8 cellular contexts compared by ENCODE assay signal in genomic region chr19:51927859-51928258, GRCh38. TPM values are rescaled to one million over a fixed set of nuclear protein-coding genes. Genes with fewer than 3 reads are reported as not detected.
DNase-seq lines count a peak whose midpoint lies in the region; ATAC-seq and TF ChIP-seq lines count a peak whose summit lies in the region.

No MANE protein-coding gene starts in this region.

- peak overlapping the region; percentile 32 for H2AFZ ChIP-seq in trophoblast cell (ENCODE audit: insufficient read depth, low read length, poor library complexity)

- peaks cover 64% of the 10 kb centered on the region for H3K9me3 Mint-ChIP-seq in Caco-2 (ENCODE audit: unreplicated experiment)

- 36% methylated on average over 13 of the region's 13 CpGs for WGBS in esophagus muscularis mucosa
- no CpG with 5 or more reads among the region's 13 CpGs for WGBS in trophoblast cell (ENCODE audit: extremely low coverage, insufficient coverage, insufficient read length)

- peak overlapping the region; percentile 57 for H3K4me3 ChIP-seq in Caco-2 (ENCODE audit: low read depth, low read length)
- peak overlapping the region; percentile 66 to 89 (median 85) for H3K4me3 ChIP-seq in esophagus muscularis mucosa
- H3K4me3 ChIP-seq in trophoblast cell (ENCODE audit: low read depth, low read length) = peak overlapping the region; percentile 84

- no peaks in the 10 kb centered on the region for H3K27me3 ChIP-seq in Caco-2 (replicated peaks; ENCODE audit: control insufficient read depth, insufficient read depth, low read length)
- H3K27me3 ChIP-seq in esophagus muscularis mucosa = no peaks in the 10 kb centered on the region
- H3K27me3 ChIP-seq in trophoblast cell (ENCODE audit: insufficient read depth, low read length) = no peaks in the 10 kb centered on the region

- no peaks in the 10 kb centered on the region for H3K4me1 Mint-ChIP-seq in Caco-2 (ENCODE audit: low read depth, unreplicated experiment)

- H2BK5ac ChIP-seq in trophoblast cell (ENCODE audit: low read depth, low read length, poor library complexity) = no peak overlapping the region

- no peak for ATAC-seq in GM19324 (IDR thresholded peaks at IDR 0.05; ENCODE audit: low FRiP score, unreplicated experiment)

- H3K4ac ChIP-seq in trophoblast cell (ENCODE audit: low read depth, low read length) = peak overlapping the region; percentile 70

- no TSS peak for BruUV-seq in Caco-2 (replicated peaks; lab: Mats Ljungman, UMichigan)

- DNase-seq in Caco-2 (no peak), RWPE1 (ENCODE audit: low spot score) (no peak), esophagus muscularis mucosa (ENCODE audit: extremely low spot score) (no peak), trophoblast cell (no peak), hippocampal formation (lab: John Stamatoyannopoulos, UW) (no peak), NOMO-1 treated with DMSO at 0.1 percent for 48 hours (lab: John Stamatoyannopoulos, UW; ENCODE audit: unreplicated experiment) (no peak), SKM-1 treated with dmso at 0.1 percent for 144 hours (lab: John Stamatoyannopoulos, UW; ENCODE audit: unreplicated experiment) (no peak)

- H2BK120ac ChIP-seq in trophoblast cell (ENCODE audit: insufficient read depth, low read length, poor library complexity) = no peak overlapping the region

- no peak overlapping the region for H2BK12ac ChIP-seq in trophoblast cell (ENCODE audit: low read length)

- H3K79me1 ChIP-seq in trophoblast cell (ENCODE audit: low read length) = peaks cover 8% of the 10 kb centered on the region

- H3K18ac ChIP-seq in trophoblast cell (ENCODE audit: low read length) = peak overlapping the region; percentile 29

- no peak for TF ChIP-seq POLR2A in esophagus muscularis mucosa (IDR thresholded peaks at IDR 0.05; ENCODE audit: low read depth)

- peak overlapping the region; percentile 70 for H3K9ac ChIP-seq in trophoblast cell (ENCODE audit: low read length)

- CTCF ChIA-PET in Caco-2 (lab: Charles Lee) (no interaction called here), RWPE1 (lab: Yijun Ruan, JAX) (no interaction called here)

- H3K79me2 ChIP-seq in trophoblast cell (ENCODE audit: control insufficient read depth, insufficient read depth, low read length, poor library complexity) = peaks cover 12% of the 10 kb centered on the region

- intact Hi-C loops in Caco-2 (cut with micrococcal nuclease; ENCODE audit: unreplicated experiment) = loop anchor here (2.0 kb wide), 1 partner anchor 23 kb away; the partner anchor contains the start of gene ZNF649
- intact Hi-C loops in esophagus muscularis mucosa (cut with DNase I) = loop anchor here (2.0 to 5.0 kb wide), 3 partner anchors 23 to 59 kb away; partner anchors contain the start of genes ZNF350, ZNF577 and ZNF649

- H3K36me3 ChIP-seq in Caco-2 (ENCODE audit: control insufficient read depth, insufficient read depth, low read length) (no peaks in the 10 kb centered on the region), esophagus muscularis mucosa (peaks cover 20 to 33% (median 28%) of the 10 kb centered on the region in 4 donors), trophoblast cell (ENCODE audit: control insufficient read depth in 1 of 2, insufficient read depth in 2 of 2, low read length in 2 of 2) (peaks cover 10 to 11% of the 10 kb centered on the region in 2 experiments)

- H2AK5ac ChIP-seq in trophoblast cell (ENCODE audit: low read length) = peak overlapping the region; percentile 72

- peak overlapping the region; percentile 29 for H4K91ac ChIP-seq in trophoblast cell (ENCODE audit: low read depth, low read length)

- H3K27me3 Mint-ChIP-seq in Caco-2 (ENCODE audit: insufficient read depth, unreplicated experiment) = no peaks in the 10 kb centered on the region

- H3K27ac Mint-ChIP-seq in Caco-2 (ENCODE audit: unreplicated experiment) = peak overlapping the region; percentile 88

- no peak overlapping the region for H3K23ac ChIP-seq in trophoblast cell (ENCODE audit: low read length)

- peak overlapping the region; percentile 71 for H3K4me2 ChIP-seq in trophoblast cell (ENCODE audit: low read length)

- H3K4me1 ChIP-seq in Caco-2 (no peaks in the 10 kb centered on the region), esophagus muscularis mucosa (peaks cover 10 to 17% (median 15%) of the 10 kb centered on the region in 4 donors), trophoblast cell (ENCODE audit: control insufficient read depth in 1 of 2, insufficient read depth in 2 of 2, low read length in 2 of 2) (peaks cover 5 to 7% of the 10 kb centered on the region in 2 experiments)

- TF ChIP-seq CTCF in Caco-2 (IDR thresholded peaks at IDR 0.05; ENCODE audit: insufficient read depth in 1 of 2, low read depth in 1 of 2, low read length in 1 of 2, severe bottlenecking in 1 of 2, unreplicated experiment in 1 of 2) (no peak), RWPE1 (conservative IDR thresholded peaks at IDR 0.05; ENCODE audit: low read depth) (no peak), esophagus muscularis mucosa (IDR thresholded peaks at IDR 0.05) (no peak)

- peaks cover 14% of the 10 kb centered on the region for H3K36me3 Mint-ChIP-seq in Caco-2 (ENCODE audit: insufficient read depth, unreplicated experiment)

- peak overlapping the region; percentile 43 for H3K14ac ChIP-seq in trophoblast cell (ENCODE audit: low read length)

- peak overlapping the region; percentile 4 for H4K12ac ChIP-seq in trophoblast cell (ENCODE audit: low read depth, low read length)

- H4K8ac ChIP-seq in trophoblast cell (ENCODE audit: low read depth, low read length) = peak overlapping the region; percentile 53

- H3K27ac ChIP-seq in RWPE1 = peak overlapping the region; percentile 82
- H3K27ac ChIP-seq in esophagus muscularis mucosa (replicated peaks in 1 of 4) = peak overlapping the region; percentile 82 to 90 (median 86)
- H3K27ac ChIP-seq in trophoblast cell (ENCODE audit: low read depth, low read length) = no peak overlapping the region

- TF ChIP-seq EP300 in esophagus muscularis mucosa (IDR thresholded peaks at IDR 0.05) = no peak

- POLR2A ChIA-PET in Caco-2 (lab: Charles Lee) = no interaction called here
- POLR2A ChIA-PET in RWPE1 (lab: Yijun Ruan, JAX; ENCODE audit: low non-redundant PET) = no interaction called here

- peak overlapping the region; percentile 82 for H3K4me3 Mint-ChIP-seq in Caco-2 (ENCODE audit: unreplicated experiment)

- peaks cover 67% of the 10 kb centered on the region for H3K9me3 ChIP-seq in Caco-2
- peaks cover 0 to 20% (median 10%) of the 10 kb centered on the region in 4 donors for H3K9me3 ChIP-seq in esophagus muscularis mucosa
- peaks cover 7% of the 10 kb centered on the region for H3K9me3 ChIP-seq in trophoblast cell (ENCODE audit: insufficient read depth, low read depth, low read length)

RNA-seq across cellular contexts. Expression of gene ZNF613, which starts 0.6 kb away (rescaled TPM):
- 1.3 and 2.2 TPM in 2 replicates for total RNA-seq in Caco-2 (2022)
- 1 to 10 TPM; 4.2 to 8.3 (median 5.5) TPM for total RNA-seq in esophagus muscularis mucosa
- 3.6 and 3.8 TPM in 2 replicates for polyA plus RNA-seq in trophoblast cell (2013)

RNA-seq across cellular contexts. Expression of gene ZNF649, which starts 23.0 kb away (rescaled TPM):
- total RNA-seq in Caco-2 (2022) (3.7 and 7.9 TPM in 2 replicates), esophagus muscularis mucosa (10 to 100 TPM in 3 of 4 donors, 1 to 10 TPM in 1; 9.1 to 15.0 (median 13.6) TPM)
- polyA plus RNA-seq in trophoblast cell (2013) = 10.0 and 11.0 TPM in 2 replicates

RNA-seq across cellular contexts. Expression of gene ZNF577, which starts 40.1 kb away (rescaled TPM):
- total RNA-seq in Caco-2 (2022) (4.9 and 7.7 TPM in 2 replicates), esophagus muscularis mucosa (10 to 100 TPM in 3 of 4 donors, 1 to 10 TPM in 1; 8.4 to 29.1 (median 11.5) TPM)
- polyA plus RNA-seq in trophoblast cell (2013) = 7.9 and 8.9 TPM in 2 replicates

RNA-seq across cellular contexts. Expression of gene ZNF350, which starts 58.8 kb away (rescaled TPM):
- total RNA-seq in Caco-2 (2022) (2.5 and 2.6 TPM in 2 replicates), esophagus muscularis mucosa (10 to 100 TPM in 3 of 4 donors, 1 to 10 TPM in 1; 9.2 to 14.6 (median 12.7) TPM)
- 5.1 and 5.2 TPM in 2 replicates for polyA plus RNA-seq in trophoblast cell (2013)
